ENCODE assay signal across 8 cellular contexts in genomic region chr6:170292111-170292777, GRCh38. TPM values are rescaled to one million over a fixed set of nuclear protein-coding genes. Genes with fewer than 3 reads are reported as not detected.
DNase-seq lines count a peak whose midpoint lies in the region; ATAC-seq and TF ChIP-seq lines count a peak whose summit lies in the region.

No MANE protein-coding gene starts in this region.

- peaks cover 80% of the 10 kb centered on the region for H3K27me3 Mint-ChIP-seq in T-helper 1 cell treated with Interleukin-12 subunit alpha and Interleukin-12 subunit beta and Interleukin-4 antibody, amounts not matched to agents 30 μg/mL and 1 μg/mL, for 36 hours (ENCODE audit: low read depth)
- peaks cover 56% of the 10 kb centered on the region for H3K27me3 Mint-ChIP-seq in activated T-cell treated with anti-CD3 and anti-CD28 coated beads, Interleukin-2, amount 50 U/mL, for 72 hours (ENCODE audit: low read depth)

- H3K36me3 Mint-ChIP-seq in T-helper 1 cell treated with Interleukin-12 subunit alpha and Interleukin-12 subunit beta and Interleukin-4 antibody, amounts not matched to agents 30 μg/mL and 1 μg/mL, for 36 hours (ENCODE audit: low read depth), result peaks cover 6% of the 10 kb centered on the region
- peaks cover 5 to 10% of the 10 kb centered on the region in 2 donors for H3K36me3 Mint-ChIP-seq in activated T-cell treated with anti-CD3 and anti-CD28 coated beads, Interleukin-2, amount 50 U/mL, for 72 hours (ENCODE audit: insufficient read depth in 2 of 2)

- peaks cover 3% of the 10 kb centered on the region for H3K36me3 ChIP-seq in suprapubic skin

- no peaks in the 10 kb centered on the region for H3K9me3 Mint-ChIP-seq in T-helper 1 cell treated with Interleukin-12 subunit alpha and Interleukin-12 subunit beta and Interleukin-4 antibody, amounts not matched to agents 30 μg/mL and 1 μg/mL, for 36 hours
- H3K9me3 Mint-ChIP-seq in activated T-cell treated with anti-CD3 and anti-CD28 coated beads, Interleukin-2, amount 50 U/mL, for 72 hours, result no peaks in the 10 kb centered on the region

- H3K27ac ChIP-seq in suprapubic skin, result peak overlapping the region; percentile 43

- no peak for DNase-seq in T-helper 1 cell
- DNase-seq in activated T-cell treated with anti-CD3 and anti-CD28 coated beads, Interleukin-2, amount 50 U/mL, for 72 hours, result no peak
- DNase-seq in islet precursor cell, result peak; percentile 68
- DNase-seq in suprapubic skin (ENCODE audit: low spot score in 2 of 2), result no peak
- no peak for DNase-seq in central memory CD4-positive, alpha-beta T cell
- DNase-seq in NCI-H69 (lab: John Stamatoyannopoulos, UW), result no peak

- no peak for TF ChIP-seq EP300 in suprapubic skin (IDR thresholded peaks at IDR 0.05)

- H3K4me1 ChIP-seq in suprapubic skin, result peaks cover 83% of the 10 kb centered on the region

- H3K27ac Mint-ChIP-seq in T-helper 1 cell treated with Interleukin-12 subunit alpha and Interleukin-12 subunit beta and Interleukin-4 antibody, amounts not matched to agents 30 μg/mL and 1 μg/mL, for 36 hours, result peak overlapping the region; percentile 39
- H3K27ac Mint-ChIP-seq in activated T-cell treated with anti-CD3 and anti-CD28 coated beads, Interleukin-2, amount 50 U/mL, for 72 hours, result no peak overlapping the region

- TF ChIP-seq CTCF in suprapubic skin (IDR thresholded peaks at IDR 0.05), result no peak

- WGBS in suprapubic skin, result 4% methylated on average over 17 of the region's 20 CpGs

- peaks cover 26% of the 10 kb centered on the region for H3K4me1 Mint-ChIP-seq in T-helper 1 cell treated with Interleukin-12 subunit alpha and Interleukin-12 subunit beta and Interleukin-4 antibody, amounts not matched to agents 30 μg/mL and 1 μg/mL, for 36 hours (ENCODE audit: low read depth)
- peaks cover 51% of the 10 kb centered on the region for H3K4me1 Mint-ChIP-seq in activated T-cell treated with anti-CD3 and anti-CD28 coated beads, Interleukin-2, amount 50 U/mL, for 72 hours (ENCODE audit: low read depth)

- ATAC-seq in activated T-cell treated with anti-CD3 and anti-CD28 coated beads, Interleukin-2, amount 50 U/mL, for 72 hours (replicated peaks in 1 of 2), result no peak
- no peak for ATAC-seq in HG02970 (IDR thresholded peaks at IDR 0.05; ENCODE audit: low FRiP score, unreplicated experiment)

- H3K4me3 Mint-ChIP-seq in T-helper 1 cell treated with Interleukin-12 subunit alpha and Interleukin-12 subunit beta and Interleukin-4 antibody, amounts not matched to agents 30 μg/mL and 1 μg/mL, for 36 hours, result peak overlapping the region; percentile 88
- peak overlapping the region; percentile 93 to 95 for H3K4me3 Mint-ChIP-seq in activated T-cell treated with anti-CD3 and anti-CD28 coated beads, Interleukin-2, amount 50 U/mL, for 72 hours

- no peaks in the 10 kb centered on the region for H3K9me3 ChIP-seq in suprapubic skin

- H3K27me3 ChIP-seq in suprapubic skin, result peaks cover 39% of the 10 kb centered on the region

- peak overlapping the region; percentile 76 for H3K4me3 ChIP-seq in suprapubic skin

- no peak for TF ChIP-seq POLR2A in suprapubic skin (IDR thresholded peaks at IDR 0.05)

RNA-seq across cellular contexts. Expression of gene DLL1, which starts 1.4 kb away (rescaled TPM):
- total RNA-seq in activated T-cell treated with anti-CD3 and anti-CD28 coated beads, Interleukin-2, amount 50 U/mL, for 72 hours, result 1 to 10 TPM; 1.7 to 2.3 TPM
- total RNA-seq in suprapubic skin, result 10 to 100 TPM; 32.6 to 75.6 (median 46.9) TPM

RNA-seq across cellular contexts. Expression of gene FAM120B, which starts 14.3 kb away (rescaled TPM):
- 10 to 100 TPM; 17.2 to 23.2 TPM for total RNA-seq in activated T-cell treated with anti-CD3 and anti-CD28 coated beads, Interleukin-2, amount 50 U/mL, for 72 hours
- 10 to 100 TPM; 19.9 to 55.4 (median 27.6) TPM for total RNA-seq in suprapubic skin

Comparison
In these comparisons a context has a peak if more than half of its experiments do, and no peak if none do; other contexts are left out.
1. RNA of gene DLL1, which starts 1.4 kb away (total RNA-seq): 32.6 to 75.6 TPM in suprapubic skin; 1.7 to 2.3 TPM in activated T-cell treated with anti-CD3 and anti-CD28 coated beads, Interleukin-2, amount 50 U/mL, for 72 hours; every median in the first group is over 10 times any median in the second.